22 cellular contexts compared by ENCODE assay signal in the genomic region with DNA sequence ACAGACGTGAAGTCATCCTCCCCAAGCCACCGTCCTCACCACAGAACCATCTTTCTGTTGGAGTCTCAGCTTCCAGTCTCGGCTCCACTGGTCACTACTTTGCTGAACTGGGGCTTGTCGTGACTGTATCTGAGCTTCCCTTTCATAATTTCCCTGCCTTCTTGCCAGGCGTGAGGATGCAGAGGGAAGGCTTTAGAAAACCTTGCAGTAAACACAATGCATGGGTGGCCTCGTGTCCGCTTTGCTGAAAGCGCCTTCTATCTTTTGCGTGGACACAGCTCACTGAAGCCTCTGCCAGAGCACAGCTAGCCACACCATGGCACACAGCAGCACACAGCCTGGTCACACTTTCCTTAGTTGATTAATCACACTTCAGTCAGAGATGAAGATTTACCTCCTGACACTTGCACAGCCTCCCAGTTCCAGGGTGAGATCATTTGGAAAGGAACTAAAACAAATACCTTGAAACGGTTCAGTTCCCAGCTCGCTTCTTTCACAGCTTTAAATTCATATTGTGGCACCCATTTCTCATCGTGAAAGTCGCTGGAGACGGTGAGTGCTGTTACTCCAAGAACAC. TPM values are rescaled to one million over a fixed set of nuclear protein-coding genes. Genes with fewer than 3 reads are reported as not detected.
DNase-seq lines count a peak whose midpoint lies in the region; ATAC-seq and TF ChIP-seq lines count a peak whose summit lies in the region.
"Had no signal": no experiment of that assay in that cellular context is flagged by ENCODE, and none has a peak within 500 bp of the region (broad histone marks: within the 10 kb centered on the region; RNA-seq: fewer than 3 reads in every experiment).

No MANE protein-coding gene starts in this region.

- H3K4me1 ChIP-seq in GM23338 (ENCODE audit: insufficient read depth) (peaks cover 5% of the 10 kb centered on the region; the same call in 1 of the 2 replicates), SJCRH30 (peaks cover 26% of the 10 kb centered on the region), hepatocyte (ENCODE audit: insufficient read depth) (no peaks in the 10 kb centered on the region), right lobe of liver (no peaks in the 10 kb centered on the region)

- H3K4me3 Mint-ChIP-seq in GM23338 = no peak overlapping the region
- H3K4me3 Mint-ChIP-seq in stimulated activated naive CD8-positive, alpha-beta T cell treated with anti-CD3 and anti-CD28 coated beads, Interleukin-15, amount 100 ng/mL, for 72 hours = no peak overlapping the region
- H3K4me3 Mint-ChIP-seq: activated CD8-positive, alpha-beta T cell treated with anti-CD3 and anti-CD28 coated beads for 36 hours; CD4-positive, CD25-positive, alpha-beta regulatory T cell had no signal

- ATAC-seq in GM23338 = no peak
- no peak for ATAC-seq in stimulated activated naive CD8-positive, alpha-beta T cell treated with anti-CD3 and anti-CD28 coated beads, Interleukin-15, amount 100 ng/mL, for 72 hours
- ATAC-seq in right lobe of liver = no peak
- ATAC-seq: activated CD4-positive, CD25-positive, alpha-beta regulatory T cell treated with anti-CD3 and anti-CD28 coated beads, Interleukin-2, amount 50 U/mL, for 24 hours; stimulated activated naive CD8-positive, alpha-beta T cell treated with anti-CD3 and anti-CD28 coated beads, Interleukin-15, Interleukin-2, amounts not matched to agents 100 U/mL and 50 U/mL, for 24 hours had no signal

- TF ChIP-seq POLR2A in right lobe of liver (IDR thresholded peaks at IDR 0.05) = no peak

- H3K79me2 ChIP-seq in GM23338 (replicated peaks; ENCODE audit: insufficient read depth) = no peaks in the 10 kb centered on the region
- no peaks in the 10 kb centered on the region for H3K79me2 ChIP-seq in hepatocyte

- H3K9me2 ChIP-seq in GM23338 (ENCODE audit: insufficient read depth) = no peaks in the 10 kb centered on the region
- no peaks in the 10 kb centered on the region for H3K9me2 ChIP-seq in hepatocyte (replicated peaks; ENCODE audit: insufficient read depth)

- H3K36me3 Mint-ChIP-seq in GM23338 (ENCODE audit: low read depth) = no peaks in the 10 kb centered on the region; the same call in 2 of the 3 replicates
- H3K36me3 Mint-ChIP-seq: CD4-positive, CD25-positive, alpha-beta regulatory T cell had no signal

- H3F3A ChIP-seq in GM23338 (replicated peaks; ENCODE audit: low read depth) = no peaks in the 10 kb centered on the region

- no peak overlapping the region for H3K27ac ChIP-seq in GM23338 (ENCODE audit: low read depth)
- H3K27ac ChIP-seq in SJCRH30 = peak overlapping the region; percentile 80
- no peak overlapping the region for H3K27ac ChIP-seq in hepatocyte
- no peak overlapping the region for H3K27ac ChIP-seq in right lobe of liver
- H3K27ac ChIP-seq: brain microvascular endothelial cell, heart left ventricle, left lung, sigmoid colon had no signal

- H3K4me1 Mint-ChIP-seq in GM23338 = peaks cover 19% of the 10 kb centered on the region
- H3K4me1 Mint-ChIP-seq in stimulated activated naive CD8-positive, alpha-beta T cell treated with anti-CD3 and anti-CD28 coated beads, Interleukin-15, amount 100 ng/mL, for 72 hours = peaks cover 29% of the 10 kb centered on the region

- H3K27me3 ChIP-seq in GM23338 (ENCODE audit: insufficient read depth) (0 out of 2 replicates have a peak, but pooled peaks cover 5% of the 10 kb centered on the region), SJCRH30 (no peaks in the 10 kb centered on the region), hepatocyte (no peaks in the 10 kb centered on the region), right lobe of liver (no peaks in the 10 kb centered on the region)
- H3K27me3 ChIP-seq: brain microvascular endothelial cell had no signal

- intact Hi-C loops in right lobe of liver (cut with DNase I) = loop anchor here in 1 of 2 donors (5.0 kb wide), 1 partner anchor 121 kb away; no protein-coding TSS in a partner anchor

- H3K36me3 ChIP-seq in GM23338 (ENCODE audit: insufficient read depth) (no peaks in the 10 kb centered on the region), SJCRH30 (no peaks in the 10 kb centered on the region), hepatocyte (replicated peaks; ENCODE audit: insufficient read depth, low read depth) (no peaks in the 10 kb centered on the region), right lobe of liver (no peaks in the 10 kb centered on the region)
- H3K36me3 ChIP-seq: brain microvascular endothelial cell, heart left ventricle, left lung, sigmoid colon had no signal

- H3K4me3 ChIP-seq in GM23338 = no peak overlapping the region; the same call in 1 of the 2 replicates
- peak overlapping the region; percentile 59 for H3K4me3 ChIP-seq in SJCRH30
- no peak overlapping the region for H3K4me3 ChIP-seq in hepatocyte
- H3K4me3 ChIP-seq in right lobe of liver = no peak overlapping the region
- H3K4me3 ChIP-seq: heart left ventricle, left lung, sigmoid colon had no signal

- H3K9me3 Mint-ChIP-seq in GM23338 = no peaks in the 10 kb centered on the region; the same call in 1 of the 3 replicates
- no peaks in the 10 kb centered on the region for H3K9me3 Mint-ChIP-seq in stimulated activated naive CD8-positive, alpha-beta T cell treated with anti-CD3 and anti-CD28 coated beads, Interleukin-15, amount 100 ng/mL, for 72 hours
- H3K9me3 Mint-ChIP-seq: activated CD8-positive, alpha-beta T cell treated with anti-CD3 and anti-CD28 coated beads for 36 hours had no signal

- peaks cover 7% of the 10 kb centered on the region for H3K27me3 Mint-ChIP-seq in GM23338 (ENCODE audit: insufficient read depth, low read depth, poor library complexity)
- peaks cover 33% of the 10 kb centered on the region for H3K27me3 Mint-ChIP-seq in stimulated activated naive CD8-positive, alpha-beta T cell treated with anti-CD3 and anti-CD28 coated beads, Interleukin-15, amount 100 ng/mL, for 72 hours

- H2AFZ ChIP-seq in GM23338 (peak overlapping the region; percentile 92), hepatocyte (peak overlapping the region; percentile 15)

- no peak overlapping the region for H3K27ac Mint-ChIP-seq in GM23338
- H3K27ac Mint-ChIP-seq in stimulated activated naive CD8-positive, alpha-beta T cell treated with anti-CD3 and anti-CD28 coated beads, Interleukin-15, amount 100 ng/mL, for 72 hours = no peak overlapping the region
- H3K27ac Mint-ChIP-seq: activated CD8-positive, alpha-beta T cell treated with anti-CD3 and anti-CD28 coated beads for 36 hours; CD4-positive, CD25-positive, alpha-beta regulatory T cell had no signal

- H4K20me1 ChIP-seq in GM23338 (replicated peaks; ENCODE audit: insufficient read depth) = no peaks in the 10 kb centered on the region
- no peaks in the 10 kb centered on the region for H4K20me1 ChIP-seq in hepatocyte (ENCODE audit: insufficient read depth, poor library complexity, severe bottlenecking)

- TF ChIP-seq CTCF in GM23338 (conservative IDR thresholded peaks at IDR 0.05; ENCODE audit: low read depth in 2 of 2) (no peak), hepatocyte (IDR thresholded peaks at IDR 0.05; ENCODE audit: poor library complexity) (no peak), right lobe of liver (IDR thresholded peaks at IDR 0.05) (no peak)

- DNase-seq in GM23338 (ENCODE audit: low spot score) (no peak), SJCRH30 (peak; percentile 34 to 59), hepatocyte (ENCODE audit: low spot score) (no peak), pons (ENCODE audit: low spot score) (peak; percentile 5), activated T-cell treated with anti-CD3 and anti-CD28 coated beads for 4 hours (no peak), right lobe of liver (no peak)
- DNase-seq in stimulated activated naive CD8-positive, alpha-beta T cell treated with anti-CD3 and anti-CD28 coated beads, Interleukin-15, amount 100 ng/mL, for 72 hours = no peak
- DNase-seq in activated naive CD4-positive, alpha-beta T cell (lab: John Stamatoyannopoulos, UW) = no peak

- WGBS in hepatocyte (ENCODE audit: low lambda C conversion rate, missing lambda C conversion rate) = 85% methylated on average over 14 of the region's 14 CpGs
- 68% methylated on average over 13 of the region's 14 CpGs for WGBS in right lobe of liver (ENCODE audit: insufficient coverage, low coverage, low lambda C conversion rate, missing lambda C conversion rate)

- H3K4me2 ChIP-seq in GM23338 = peak overlapping the region; percentile 45; the same call in 1 of the 2 replicates
- H3K4me2 ChIP-seq in hepatocyte = no peak overlapping the region

- H3K9me3 ChIP-seq in SJCRH30 (replicated peaks) = no peaks in the 10 kb centered on the region
- H3K9me3 ChIP-seq in hepatocyte (ENCODE audit: low read depth) = no peaks in the 10 kb centered on the region
- H3K9me3 ChIP-seq in right lobe of liver = no peaks in the 10 kb centered on the region
- H3K9me3 ChIP-seq: heart left ventricle, left lung, sigmoid colon had no signal

RNA-seq across cellular contexts. Expression of a gene that starts 2.8 kb away (rescaled TPM):
- 0.21 and 0.23 TPM in 2 replicates for total RNA-seq in GM23338 (2014; rRNA removed; shearing (Covaris generic))
- polyA plus RNA-seq in GM23338 (2016; fragmentation: Nextera tagmentation; extraction: Ambion mirVana) = 0.26 TPM in 1 of 2 replicates, not detected in the other
- total RNA-seq in SJCRH30 (2014; rRNA removed; shearing (Covaris generic)) = 0.13 and 0.43 TPM in 2 replicates
- not detected in 2 replicates for total RNA-seq in hepatocyte
- 0.23 TPM in 1 of 2 replicates, not detected in the other for polyA plus RNA-seq in hepatocyte
- total RNA-seq in right lobe of liver = not detected
- total RNA-seq: activated CD8-positive, alpha-beta T cell treated with anti-CD3 and anti-CD28 coated beads for 36 hours; CD4-positive, CD25-positive, alpha-beta regulatory T cell; chondrocyte; fibroblast of villous mesenchyme; H4; heart left ventricle; HepG2; left lung; M059J; Right ventricle myocardium inferior; sigmoid colon had no signal
- polyA plus RNA-seq: CD4-positive, CD25-positive, alpha-beta regulatory T cell; heart left ventricle; HepG2; sigmoid colon had no signal

Comparison
In these comparisons a context has a peak if more than half of its experiments do, and no peak if none do; other contexts are left out.
1. DNase-seq: peak in SJCRH30 (2 of 2) and pons (single experiment); none in GM23338 (single experiment), hepatocyte (single experiment), activated T-cell treated with anti-CD3 and anti-CD28 coated beads for 4 hours (single experiment), stimulated activated naive CD8-positive, alpha-beta T cell treated with anti-CD3 and anti-CD28 coated beads, Interleukin-15, amount 100 ng/mL, for 72 hours (0 of 2), activated naive CD4-positive, alpha-beta T cell (0 of 4) and right lobe of liver (0 of 3).